30 cellular contexts compared by ENCODE assay signal in genomic region chr4:117971406-117971805, GRCh38.
A peak's percentile ranks its signal among the peaks of the same experiment; 100 is the strongest.
DNase-seq lines count a peak whose midpoint lies in the region; ATAC-seq and TF ChIP-seq lines count a peak whose summit lies in the region.
"Had no signal": no experiment of that assay in that cellular context is flagged by ENCODE, and none has a peak within 500 bp of the region (broad histone marks: within the 10 kb centered on the region; RNA-seq: fewer than 3 reads in every experiment).

No MANE protein-coding gene starts in this region.

- H3K79me2 ChIP-seq in GM23248 (ENCODE audit: insufficient read depth) = no peaks in the 10 kb centered on the region

- DNase-seq in GM23248 (peak; percentile 2), NCI-H82 treated with DMSO at 0.1 percent for 48 hours (lab: John Stamatoyannopoulos, UW; ENCODE audit: unreplicated experiment) (peak; percentile 41), astrocyte of the spinal cord (ENCODE audit: low read depth, low spot score) (peak; percentile 55), osteocyte (ENCODE audit: extremely low spot score, unreplicated experiment) (no peak), NCI-H128 (lab: John Stamatoyannopoulos, UW; ENCODE audit: unreplicated experiment) (no peak)
- DNase-seq in stimulated activated CD4-positive, alpha-beta T cell treated with anti-CD3 and anti-CD28 coated beads, Interleukin-4, amount 100 ng/mL, for 1 hour = no peak
- DNase-seq: activated CD8-positive, alpha-beta T cell treated with anti-CD3 and anti-CD28 coated beads for 36 hours; activated effector memory CD4-positive, alpha-beta T cell treated with anti-CD3 and anti-CD28 coated beads, Interleukin-2, amount 50 U/mL, for 16 hours; activated naive CD8-positive, alpha-beta T cell treated with anti-CD3 and anti-CD28 coated beads, Interleukin-2, amount 10 ng/mL, durations not matched to agents 7 days and 5 days; body of pancreas; CD4-positive, CD25-positive, alpha-beta regulatory T cell; HCEC 1CT; islet precursor cell; KG1; left ventricle myocardium inferior; MG63; naive B cell; NCI-H1105 treated with DMSO at 0.1 percent for 48 hours; NCI-H510A; nucleus accumbens; PC-9; psoas muscle; Right ventricle myocardium superior; stimulated activated CD4-positive, alpha-beta T cell treated with anti-CD3 and anti-CD28 coated beads, Interleukin-15, amount 100 ng/mL, for 24 hours; stimulated activated naive CD4-positive, alpha-beta T cell treated with Interleukin-2 at 50 U/mL for 16 hours; T-cell; uterus had no signal

- no peak overlapping the region for H3K9ac ChIP-seq in GM23248

- no peak overlapping the region for H3K27ac ChIP-seq in GM23248
- H3K27ac ChIP-seq: body of pancreas, left ventricle myocardium inferior, PC-9, psoas muscle, thoracic aorta, uterus had no signal

- peaks cover 15% of the 10 kb centered on the region for H3K4me1 Mint-ChIP-seq in osteocyte (ENCODE audit: unreplicated experiment)
- H3K4me1 Mint-ChIP-seq: activated naive CD8-positive, alpha-beta T cell treated with anti-CD3 and anti-CD28 coated beads, Interleukin-2, amount 10 ng/mL, durations not matched to agents 7 days and 5 days; CD4-positive, CD25-positive, alpha-beta regulatory T cell; naive B cell; T-cell had no signal

- no peak for ATAC-seq in GM21723 (IDR thresholded peaks at IDR 0.05; ENCODE audit: unreplicated experiment)
- ATAC-seq: activated CD4-positive, CD25-positive, alpha-beta regulatory T cell treated with anti-CD3 and anti-CD28 coated beads, Interleukin-2, amount 50 U/mL, for 24 hours; activated CD8-positive, alpha-beta T cell treated with anti-CD3 and anti-CD28 coated beads for 36 hours; body of pancreas; psoas muscle; T-cell had no signal

- no peak overlapping the region for H3K4me3 Mint-ChIP-seq in osteocyte (ENCODE audit: unreplicated experiment)
- H3K4me3 Mint-ChIP-seq: activated CD8-positive, alpha-beta T cell treated with anti-CD3 and anti-CD28 coated beads for 36 hours; activated naive CD8-positive, alpha-beta T cell treated with anti-CD3 and anti-CD28 coated beads, Interleukin-2, amount 10 ng/mL, durations not matched to agents 7 days and 5 days; CD4-positive, CD25-positive, alpha-beta regulatory T cell; naive B cell; T-cell had no signal

- H3K27ac Mint-ChIP-seq in osteocyte (ENCODE audit: unreplicated experiment) = peak overlapping the region; percentile 18
- H3K27ac Mint-ChIP-seq: activated CD8-positive, alpha-beta T cell treated with anti-CD3 and anti-CD28 coated beads for 36 hours; activated naive CD8-positive, alpha-beta T cell treated with anti-CD3 and anti-CD28 coated beads, Interleukin-2, amount 10 ng/mL, durations not matched to agents 7 days and 5 days; naive B cell; T-cell had no signal

- H3K9me2 ChIP-seq in GM23248 (ENCODE audit: insufficient read depth) = no peaks in the 10 kb centered on the region

- peaks cover 12% of the 10 kb centered on the region for H3K27me3 Mint-ChIP-seq in osteocyte (ENCODE audit: unreplicated experiment)
- H3K27me3 Mint-ChIP-seq: activated CD8-positive, alpha-beta T cell treated with anti-CD3 and anti-CD28 coated beads for 36 hours; activated naive CD8-positive, alpha-beta T cell treated with anti-CD3 and anti-CD28 coated beads, Interleukin-2, amount 10 ng/mL, durations not matched to agents 7 days and 5 days; CD4-positive, CD25-positive, alpha-beta regulatory T cell; naive B cell; T-cell had no signal

- no peaks in the 10 kb centered on the region for H3K4me1 ChIP-seq in GM23248 (ENCODE audit: insufficient read depth)
- H3K4me1 ChIP-seq: body of pancreas, left ventricle myocardium inferior, psoas muscle, uterus had no signal

- no peaks in the 10 kb centered on the region for H3K9me3 Mint-ChIP-seq in osteocyte (ENCODE audit: unreplicated experiment)
- H3K9me3 Mint-ChIP-seq: activated CD8-positive, alpha-beta T cell treated with anti-CD3 and anti-CD28 coated beads for 36 hours; activated naive CD8-positive, alpha-beta T cell treated with anti-CD3 and anti-CD28 coated beads, Interleukin-2, amount 10 ng/mL, durations not matched to agents 7 days and 5 days had no signal

- no peak for TF ChIP-seq CTCF in astrocyte of the spinal cord (IDR thresholded peaks at IDR 0.05; ENCODE audit: low read depth, low read length)
- no peak for TF ChIP-seq CTCF in osteocyte (IDR thresholded peaks at IDR 0.05)

- no peaks in the 10 kb centered on the region for H3F3A ChIP-seq in GM23248 (ENCODE audit: insufficient read depth)

- in situ Hi-C loops in GM23248 (cut with MboI) = no loop called here
- in situ Hi-C loops in astrocyte of the spinal cord (cut with HindIII; ENCODE audit: low sequenced_read_pairs) = no loop called here

- H3K27me3 ChIP-seq in GM23248 (replicated peaks; ENCODE audit: insufficient read depth) = no peaks in the 10 kb centered on the region
- H3K27me3 ChIP-seq: body of pancreas, MG63, uterus had no signal

- H3K4me3 ChIP-seq in GM23248 (no peak overlapping the region), astrocyte of the spinal cord (ENCODE audit: low read depth, low read length) (no peak overlapping the region)
- H3K4me3 ChIP-seq: body of pancreas, left ventricle myocardium inferior, MG63, PC-9, psoas muscle, thoracic aorta, uterus had no signal

- no peaks in the 10 kb centered on the region for H3K36me3 ChIP-seq in GM23248 (ENCODE audit: low read depth)
- H3K36me3 ChIP-seq: left ventricle myocardium inferior, MG63, thoracic aorta, uterus had no signal

- 3% methylated on average over 2 of the region's 2 CpGs for WGBS in GM23248 (ENCODE audit: low coverage in 1 of 2, low lambda C conversion rate in 2 of 2, missing lambda C conversion rate in 2 of 2), 2 experiments

- no peak overlapping the region for H3K4me2 ChIP-seq in GM23248 (ENCODE audit: unreplicated experiment)
- H3K4me2 ChIP-seq: PC-9 had no signal

- no peaks in the 10 kb centered on the region for H3K9me3 ChIP-seq in GM23248 (ENCODE audit: low read depth)
- H3K9me3 ChIP-seq: body of pancreas, MG63, psoas muscle, thoracic aorta, uterus had no signal

- no peaks in the 10 kb centered on the region for H3K36me3 Mint-ChIP-seq in osteocyte (ENCODE audit: unreplicated experiment)
- H3K36me3 Mint-ChIP-seq: activated naive CD8-positive, alpha-beta T cell treated with anti-CD3 and anti-CD28 coated beads, Interleukin-2, amount 10 ng/mL, durations not matched to agents 7 days and 5 days; CD4-positive, CD25-positive, alpha-beta regulatory T cell; naive B cell; T-cell had no signal

- H4K20me1 ChIP-seq in GM23248 (ENCODE audit: insufficient read depth) = no peaks in the 10 kb centered on the region

- no peak overlapping the region for H2AFZ ChIP-seq in GM23248
- H2AFZ ChIP-seq: PC-9 had no signal

Comparison
In these comparisons a context has a peak if more than half of its experiments do, and no peak if none do; other contexts are left out.
1. DNase-seq: peak in GM23248 (single experiment), NCI-H82 treated with DMSO at 0.1 percent for 48 hours (single experiment) and astrocyte of the spinal cord (single experiment); none in osteocyte (single experiment), NCI-H128 (single experiment) and stimulated activated CD4-positive, alpha-beta T cell treated with anti-CD3 and anti-CD28 coated beads, Interleukin-4, amount 100 ng/mL, for 1 hour (single experiment).